ENCODE assay signal across 12 cellular contexts in the genomic region with DNA sequence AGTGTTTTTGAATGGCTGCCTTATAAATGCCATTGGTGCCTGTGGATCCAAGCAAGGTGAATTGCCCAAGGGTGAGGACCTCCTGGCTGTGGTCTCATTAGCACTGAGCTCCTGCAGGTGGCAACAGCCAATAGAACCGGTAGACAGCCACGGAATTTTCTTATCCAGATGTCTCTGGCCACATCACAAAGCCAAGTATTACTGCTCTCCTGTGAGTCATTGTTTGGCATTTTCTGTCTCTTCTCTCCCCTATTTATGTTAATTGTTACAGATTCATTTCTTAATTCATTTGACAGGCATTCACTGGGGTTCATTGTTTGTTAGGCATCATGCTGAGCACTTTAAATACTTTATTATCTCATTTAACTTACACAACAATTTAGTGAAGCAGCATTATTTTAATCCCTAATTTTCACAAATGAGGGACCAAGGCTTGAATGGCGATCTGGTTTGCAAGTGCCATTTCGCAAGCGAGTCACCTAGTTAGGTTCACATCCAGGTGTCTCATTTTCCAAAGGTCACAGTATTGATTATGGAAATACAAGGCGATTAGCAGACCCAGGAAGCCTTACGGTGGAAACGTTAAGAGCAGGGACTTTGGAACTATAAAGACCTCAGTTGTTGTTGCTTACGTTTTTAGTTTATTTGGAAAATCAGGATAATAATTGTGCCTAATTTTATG. TPM values are rescaled to one million over a fixed set of nuclear protein-coding genes. Genes with fewer than 3 reads are reported as not detected.
DNase-seq lines count a peak whose midpoint lies in the region; ATAC-seq, FAIRE-seq and TF ChIP-seq lines count a peak whose summit lies in the region.
"Had no signal": no experiment of that assay in that cellular context is flagged by ENCODE, and none has a peak within 500 bp of the region (broad histone marks: within the 10 kb centered on the region; RNA-seq: fewer than 3 reads in every experiment).

No MANE protein-coding gene starts in this region.

- WGBS in H9 (ENCODE audit: extremely low coverage, insufficient read length, low lambda C conversion rate), result no CpG with 5 or more reads among the region's 9 CpGs
- 35 to 43% methylated on average over 9 of the region's 9 CpGs for WGBS in pancreas, 2 donors

- no peak overlapping the region for H3K56ac ChIP-seq in H9 (ENCODE audit: insufficient read length, low read depth, low read length)

- H4K5ac ChIP-seq in H9 (ENCODE audit: insufficient read length, low read depth, low read length), result no peak overlapping the region

- no peak overlapping the region for H4K91ac ChIP-seq in H9 (ENCODE audit: insufficient read length, low read depth, low read length)

- H3K36me3 ChIP-seq in pancreas, result no peaks in the 10 kb centered on the region

- no peak overlapping the region for H2BK120ac ChIP-seq in H9 (ENCODE audit: low read depth, low read length, poor library complexity, severe bottlenecking)

- TF ChIP-seq CTCF in H9 (conservative IDR thresholded peaks at IDR 0.05), result peak; percentile 15; the same call in 1 of the 3 replicates
- no peak for TF ChIP-seq CTCF in pancreas (IDR thresholded peaks at IDR 0.05)

- H2AFZ ChIP-seq in H9 (ENCODE audit: low read length), result no peak overlapping the region

- no peak overlapping the region for H3K9ac ChIP-seq in H9 (ENCODE audit: extremely low read depth, insufficient read length, low read length)

- no peaks in the 10 kb centered on the region for H3K9me3 ChIP-seq in H9 (ENCODE audit: control insufficient read depth, low read depth, low read length)
- no peaks in the 10 kb centered on the region for H3K9me3 ChIP-seq in pancreas

- no peaks in the 10 kb centered on the region for H3K27me3 Mint-ChIP-seq in H9 (ENCODE audit: low read depth)
- H3K27me3 Mint-ChIP-seq: activated naive CD8-positive, alpha-beta T cell treated with anti-CD3 and anti-CD28 coated beads for 36 hours had no signal

- ATAC-seq in pancreas (peak in 3 of 4 donors; percentile 18 to 62 (median 46)), sciatic nerve (no peak)

- H2BK5ac ChIP-seq in H9 (ENCODE audit: insufficient read length, low read length), result no peak overlapping the region

- H3K27me3 ChIP-seq in H9 (ENCODE audit: insufficient read depth, low read length) (no peaks in the 10 kb centered on the region), pancreas (no peaks in the 10 kb centered on the region)

- intact Hi-C loops in pancreas (cut with DNase I) (no loop called here), sciatic nerve (cut with DNase I) (no loop called here)

- H3K18ac ChIP-seq in H9 (ENCODE audit: insufficient read length, low read depth, low read length), result no peak overlapping the region

- no peak overlapping the region for H3T11ph ChIP-seq in H9 (ENCODE audit: low read length)

- H4K8ac ChIP-seq in H9 (replicated peaks; ENCODE audit: insufficient read length, low read depth, low read length), result no peak overlapping the region

- H3K27ac Mint-ChIP-seq in H9, result peak overlapping the region; percentile 95 to 99 (median 96)
- H3K27ac Mint-ChIP-seq: activated naive CD8-positive, alpha-beta T cell treated with anti-CD3 and anti-CD28 coated beads for 36 hours had no signal

- H3K4me1 ChIP-seq in H9 (ENCODE audit: insufficient read depth, low read length) (peaks cover 16% of the 10 kb centered on the region; the same call in 1 of the 2 replicates), pancreas (no peaks in the 10 kb centered on the region)

- DNase-seq in H9, result peak; percentile 93
- peak; percentile 18 for DNase-seq in NCI-H748 treated with DMSO at 0.1 percent for 48 hours (lab: John Stamatoyannopoulos, UW)
- peak; percentile 33 for DNase-seq in epithelial cell of prostate (ENCODE audit: low read depth, low spot score)
- no peak for DNase-seq in pancreas
- DNase-seq in GM19238 (ENCODE audit: insufficient read length, low spot score), result no peak
- no peak for DNase-seq in OCI-M2 (lab: John Stamatoyannopoulos, UW; ENCODE audit: unreplicated experiment)
- DNase-seq in NCI-H82 (lab: John Stamatoyannopoulos, UW), result no peak
- DNase-seq in sciatic nerve (ENCODE audit: low spot score), result no peak
- DNase-seq: activated CD4-positive, alpha-beta T cell treated with anti-CD3 and anti-CD28 coated beads, Interleukin-2, amount 50 U/mL, for 48 hours; activated naive CD8-positive, alpha-beta T cell treated with anti-CD3 and anti-CD28 coated beads for 36 hours; DMS79 treated with DMSO at 0.1 percent for 48 hours had no signal

- H3K14ac ChIP-seq in H9 (ENCODE audit: insufficient read depth, low read length), result no peak overlapping the region

- no peak overlapping the region for H3K4me3 ChIP-seq in pancreas
- H3K4me3 ChIP-seq: lung had no signal

- no peak overlapping the region for H3K23ac ChIP-seq in H9 (ENCODE audit: insufficient read length, low read depth, low read length)

- H3K27ac ChIP-seq in H9 (ENCODE audit: insufficient read length, low read depth, low read length) (peak overlapping the region; percentile 75), epithelial cell of prostate (no peak overlapping the region), pancreas (no peak overlapping the region)

- H3K4me1 Mint-ChIP-seq in H9, result peaks cover 76 to 79% of the 10 kb centered on the region in 2 experiments
- H3K4me1 Mint-ChIP-seq: activated naive CD8-positive, alpha-beta T cell treated with anti-CD3 and anti-CD28 coated beads for 36 hours had no signal

- H3K36me3 Mint-ChIP-seq in H9 (ENCODE audit: insufficient read depth in 1 of 3, low read depth in 3 of 3), result peaks cover 36 to 66% (median 65%) of the 10 kb centered on the region in 3 experiments
- H3K36me3 Mint-ChIP-seq: activated naive CD8-positive, alpha-beta T cell treated with anti-CD3 and anti-CD28 coated beads for 36 hours had no signal

- H3K79me1 ChIP-seq in H9 (ENCODE audit: insufficient read depth, low read depth, low read length, poor library complexity, severe bottlenecking), result no peaks in the 10 kb centered on the region

- no peak overlapping the region for H2BK20ac ChIP-seq in H9 (ENCODE audit: low read depth, low read length, poor library complexity, severe bottlenecking)

- H2BK12ac ChIP-seq in H9 (ENCODE audit: insufficient read length, low read depth, low read length), result no peak overlapping the region

- H3K9me3 Mint-ChIP-seq in H9, result no peaks in the 10 kb centered on the region
- H3K9me3 Mint-ChIP-seq: activated naive CD8-positive, alpha-beta T cell treated with anti-CD3 and anti-CD28 coated beads for 36 hours had no signal

- H3K4me2 ChIP-seq in H9 (ENCODE audit: insufficient read depth, insufficient read length, low read length), result peak overlapping the region; percentile 17

- H3K79me2 ChIP-seq in H9 (ENCODE audit: insufficient read depth, low read length), result peaks cover 20% of the 10 kb centered on the region; the same call in 1 of the 2 replicates

- no peak overlapping the region for H2BK15ac ChIP-seq in H9 (ENCODE audit: low read depth, low read length)

- H3K23me2 ChIP-seq in H9 (ENCODE audit: insufficient read length, low read depth, low read length, poor library complexity, severe bottlenecking), result no peaks in the 10 kb centered on the region

- peak overlapping the region; percentile 0 to 50; a peak in 2 of 5 replicates for H3K4me3 Mint-ChIP-seq in H9
- H3K4me3 Mint-ChIP-seq: activated naive CD8-positive, alpha-beta T cell treated with anti-CD3 and anti-CD28 coated beads for 36 hours had no signal

- H3K4ac ChIP-seq in H9 (ENCODE audit: low read depth, low read length), result no peak overlapping the region

- H2AK5ac ChIP-seq in H9 (ENCODE audit: insufficient read length, low read length), result no peak overlapping the region

- no peaks in the 10 kb centered on the region for H4K20me1 ChIP-seq in H9 (ENCODE audit: control insufficient read depth, insufficient read depth, insufficient read length)

- no peak for FAIRE-seq in pancreas (lab: Jason Lieb, UNC)

RNA-seq across cellular contexts. Expression of gene DPYSL3, which starts 58.2 kb away (rescaled TPM):
- total RNA-seq in H9 (2021), result 510 and 515 TPM in 2 replicates
- 10 to 100 TPM in 2 of 6 donors, 1 to 10 TPM in 4; 1.7 to 18.4 (median 3.8) TPM for total RNA-seq in pancreas
- 1 to 10 TPM; 4.8 to 6.2 TPM for polyA plus RNA-seq in pancreas
- total RNA-seq in sciatic nerve, result 81.2 TPM

Comparison
In these comparisons a context has a peak if more than half of its experiments do, and no peak if none do; other contexts are left out.
1. DNase-seq: peak in H9 (single experiment), NCI-H748 treated with DMSO at 0.1 percent for 48 hours (single experiment) and epithelial cell of prostate (single experiment); none in pancreas (0 of 6), GM19238 (single experiment), OCI-M2 (single experiment), NCI-H82 (single experiment) and sciatic nerve (single experiment).